15 cellular contexts compared by ENCODE assay signal in the genomic region with DNA sequence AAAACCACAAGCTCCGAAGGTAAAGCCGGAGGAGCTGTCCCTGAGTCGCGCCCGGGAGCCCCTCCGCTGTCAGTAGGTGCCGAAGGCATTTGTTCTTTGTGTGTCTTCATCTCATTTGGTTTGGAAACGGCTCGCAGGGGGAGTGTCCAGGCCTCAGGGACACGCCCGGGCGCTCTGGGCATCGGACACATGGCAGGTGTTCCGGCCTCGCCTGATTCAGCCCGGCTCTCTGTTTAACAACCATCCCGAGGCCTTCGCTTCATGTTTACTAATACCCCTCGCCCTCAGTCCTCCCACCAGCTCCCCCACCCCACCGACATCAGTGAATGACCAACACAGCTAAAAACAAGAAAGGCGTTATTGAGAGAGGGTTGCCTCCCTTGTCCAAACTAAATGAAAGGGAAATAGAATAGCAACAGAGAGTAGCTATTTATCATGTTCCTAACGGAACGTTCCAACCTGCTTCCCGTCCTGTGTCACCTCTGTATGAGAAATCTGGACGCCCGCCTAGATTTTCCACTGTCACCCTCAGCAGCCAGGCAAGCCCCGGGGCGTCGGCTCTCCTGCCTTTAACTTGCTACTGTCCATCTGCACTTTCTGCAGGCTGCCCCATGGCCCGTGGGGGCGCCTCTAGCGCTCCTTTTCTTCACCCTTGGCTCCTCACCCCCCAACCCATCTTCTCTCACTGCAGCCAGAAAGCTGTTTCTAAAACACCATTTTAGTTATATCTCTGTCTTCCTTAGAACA.
DNase-seq lines count a peak whose midpoint lies in the region; TF ChIP-seq lines count a peak whose summit lies in the region.
"Had no signal": no experiment of that assay in that cellular context is flagged by ENCODE, and none has a peak within 500 bp of the region (broad histone marks: within the 10 kb centered on the region; RNA-seq: fewer than 3 reads in every experiment).

No MANE protein-coding gene starts in this region.

- H2AFZ ChIP-seq in GM23248, result no peak overlapping the region

- DNase-seq in NCI-H1417 (lab: John Stamatoyannopoulos, UW), result peak; percentile 16 to 60 (median 59)
- no peak for DNase-seq in NCI-H1417 treated with DMSO at 0.1 percent for 48 hours (lab: John Stamatoyannopoulos, UW)
- peak in 44 of 61 donors; percentile 2 to 75 (median 36) for DNase-seq in caudate nucleus (lab: John Stamatoyannopoulos, UW)
- DNase-seq in mesothelial cell of epicardium (ENCODE audit: low spot score in 2 of 2, unreplicated experiment in 2 of 2), result no peak
- DNase-seq in activated gamma-delta T cell (lab: John Stamatoyannopoulos, UW), result no peak
- no peak for DNase-seq in activated naive CD4-positive, alpha-beta T cell treated with anti-CD3 and anti-CD28 coated beads for 36 hours
- no peak for DNase-seq in GM23248
- DNase-seq: 8988T; activated CD8-positive, alpha-beta T cell treated with anti-CD3 and anti-CD28 coated beads for 36 hours; activated effector memory CD4-positive, alpha-beta T cell treated with anti-CD3 and anti-CD28 coated beads, Interleukin-2, amount 50 U/mL, for 16 hours; OCI-M1 had no signal

- no peaks in the 10 kb centered on the region for H3K9me3 Mint-ChIP-seq in mesothelial cell of epicardium
- no peaks in the 10 kb centered on the region for H3K9me3 Mint-ChIP-seq in activated naive CD4-positive, alpha-beta T cell treated with anti-CD3 and anti-CD28 coated beads for 36 hours
- H3K9me3 Mint-ChIP-seq: activated CD8-positive, alpha-beta T cell treated with anti-CD3 and anti-CD28 coated beads for 36 hours; T-helper 2 cell treated with Interferon-gamma antibody and Interleukin-4, amounts not matched to agents 5 μg/mL and 100 μg/mL, for 36 hours had no signal

- H3K27me3 Mint-ChIP-seq in mesothelial cell of epicardium (ENCODE audit: low read depth), result no peaks in the 10 kb centered on the region
- H3K27me3 Mint-ChIP-seq in activated naive CD4-positive, alpha-beta T cell treated with anti-CD3 and anti-CD28 coated beads for 36 hours (ENCODE audit: low read depth), result peaks cover 29% of the 10 kb centered on the region

- TF ChIP-seq CTCF in mesothelial cell of epicardium (IDR thresholded peaks at IDR 0.05; ENCODE audit: unreplicated experiment), result no peak

- H4K20me1 ChIP-seq in GM23248 (ENCODE audit: insufficient read depth), result no peaks in the 10 kb centered on the region

- no peak overlapping the region for H3K9ac ChIP-seq in GM23248

- peak overlapping the region; percentile 99 for H3K27ac Mint-ChIP-seq in mesothelial cell of epicardium
- no peak overlapping the region for H3K27ac Mint-ChIP-seq in activated naive CD4-positive, alpha-beta T cell treated with anti-CD3 and anti-CD28 coated beads for 36 hours
- H3K27ac Mint-ChIP-seq: activated CD8-positive, alpha-beta T cell treated with anti-CD3 and anti-CD28 coated beads for 36 hours had no signal

- WGBS in GM23248 (ENCODE audit: low coverage in 1 of 2, low lambda C conversion rate in 2 of 2, missing lambda C conversion rate in 2 of 2), 2 experiments, result 10 to 13% methylated on average over 32 of the region's 32 CpGs

- H3K4me2 ChIP-seq in GM23248 (ENCODE audit: unreplicated experiment), result no peak overlapping the region

- peak overlapping the region; percentile 14 for H3K4me3 Mint-ChIP-seq in mesothelial cell of epicardium
- no peak overlapping the region for H3K4me3 Mint-ChIP-seq in activated naive CD4-positive, alpha-beta T cell treated with anti-CD3 and anti-CD28 coated beads for 36 hours
- H3K4me3 Mint-ChIP-seq: activated CD8-positive, alpha-beta T cell treated with anti-CD3 and anti-CD28 coated beads for 36 hours; T-helper 2 cell treated with Interferon-gamma antibody and Interleukin-4, amounts not matched to agents 5 μg/mL and 100 μg/mL, for 36 hours had no signal

- intact Hi-C loops in activated naive CD4-positive, alpha-beta T cell treated with anti-CD3 and anti-CD28 coated beads for 36 hours (cut with micrococcal nuclease), result no loop called here

- peaks cover 57% of the 10 kb centered on the region for H3K4me1 Mint-ChIP-seq in mesothelial cell of epicardium
- peaks cover 8% of the 10 kb centered on the region for H3K4me1 Mint-ChIP-seq in activated naive CD4-positive, alpha-beta T cell treated with anti-CD3 and anti-CD28 coated beads for 36 hours (ENCODE audit: low read depth)

- H3K4me3 ChIP-seq in GM23248, result no peak overlapping the region
- H3K4me3 ChIP-seq: cardiac muscle cell had no signal

- no peaks in the 10 kb centered on the region for H3K4me1 ChIP-seq in GM23248 (ENCODE audit: insufficient read depth)

- no peaks in the 10 kb centered on the region for H3K36me3 Mint-ChIP-seq in mesothelial cell of epicardium
- no peaks in the 10 kb centered on the region for H3K36me3 Mint-ChIP-seq in activated naive CD4-positive, alpha-beta T cell treated with anti-CD3 and anti-CD28 coated beads for 36 hours (ENCODE audit: low read depth)

- H3K27me3 ChIP-seq in GM23248 (replicated peaks; ENCODE audit: insufficient read depth), result no peaks in the 10 kb centered on the region

- no peaks in the 10 kb centered on the region for H3F3A ChIP-seq in GM23248 (ENCODE audit: insufficient read depth)

- H3K27ac ChIP-seq in caudate nucleus (ENCODE audit: low read depth, low read length) (peak overlapping the region; percentile 50), temporal lobe (ENCODE audit: low read depth, low read length) (peak overlapping the region; percentile 67), GM23248 (no peak overlapping the region)
- H3K27ac ChIP-seq: cardiac muscle cell, tibial nerve had no signal

- no peaks in the 10 kb centered on the region for H3K36me3 ChIP-seq in GM23248 (ENCODE audit: low read depth)
- H3K36me3 ChIP-seq: cardiac muscle cell, tibial nerve had no signal

- CTCF ChIA-PET in activated naive CD4-positive, alpha-beta T cell treated with anti-CD3 and anti-CD28 coated beads for 36 hours (lab: Charles Lee), result no interaction called here

- H3K9me2 ChIP-seq in GM23248 (ENCODE audit: insufficient read depth), result no peaks in the 10 kb centered on the region

- in situ Hi-C loops in GM23248 (cut with MboI), result no loop called here

- no peaks in the 10 kb centered on the region for H3K79me2 ChIP-seq in GM23248 (ENCODE audit: insufficient read depth)

- no peaks in the 10 kb centered on the region for H3K9me3 ChIP-seq in GM23248 (ENCODE audit: low read depth)
- H3K9me3 ChIP-seq: tibial nerve had no signal

Comparison
In these comparisons a context has a peak if more than half of its experiments do, and no peak if none do; other contexts are left out.
1. DNase-seq: peak in NCI-H1417 (3 of 3) and caudate nucleus (44 of 61); none in NCI-H1417 treated with DMSO at 0.1 percent for 48 hours (single experiment), mesothelial cell of epicardium (0 of 2), activated gamma-delta T cell (single experiment), activated naive CD4-positive, alpha-beta T cell treated with anti-CD3 and anti-CD28 coated beads for 36 hours (single experiment) and GM23248 (single experiment).